ENCODE assay signal across 1 cellular context in the genomic region with DNA sequence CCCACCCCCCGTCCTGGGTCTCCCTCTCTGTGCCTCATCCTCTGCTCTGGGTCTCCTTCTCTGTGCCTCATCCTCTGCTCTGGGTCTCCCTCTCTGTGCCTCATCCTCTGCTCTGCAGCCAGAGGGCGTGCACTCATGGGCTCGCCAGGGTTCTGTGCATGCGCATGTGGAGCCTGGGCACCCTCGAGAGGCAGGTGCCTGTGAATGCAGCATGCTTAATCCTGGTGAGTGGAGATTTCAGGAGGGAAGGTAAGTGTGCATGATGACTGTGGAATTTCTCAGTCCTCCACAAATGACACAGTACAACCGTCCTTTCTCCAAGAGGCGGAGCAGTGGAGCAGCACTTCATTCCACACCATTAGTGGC.
TF ChIP-seq lines count a peak whose summit lies in the region.

No MANE protein-coding gene starts in this region.

TF ChIP-seq in HCT116, 20 proteins besides CTCF, POLR2A, EP300 and RAD21 (continued from another document):
- TF ChIP-seq EGR1 (IDR thresholded peaks at IDR 0.05; ENCODE audit: low read depth) = no peak
- TF ChIP-seq, protein P1, sequence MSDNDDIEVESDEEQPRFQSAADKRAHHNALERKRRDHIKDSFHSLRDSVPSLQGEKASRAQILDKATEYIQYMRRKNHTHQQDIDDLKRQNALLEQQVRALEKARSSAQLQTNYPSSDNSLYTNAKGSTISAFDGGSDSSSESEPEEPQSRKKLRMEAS (IDR thresholded peaks at IDR 0.05) = no peak
- no peak for TF ChIP-seq CEBPB (IDR thresholded peaks at IDR 0.05; ENCODE audit: low read depth)
